8 cellular contexts compared by ENCODE assay signal in the genomic region with DNA sequence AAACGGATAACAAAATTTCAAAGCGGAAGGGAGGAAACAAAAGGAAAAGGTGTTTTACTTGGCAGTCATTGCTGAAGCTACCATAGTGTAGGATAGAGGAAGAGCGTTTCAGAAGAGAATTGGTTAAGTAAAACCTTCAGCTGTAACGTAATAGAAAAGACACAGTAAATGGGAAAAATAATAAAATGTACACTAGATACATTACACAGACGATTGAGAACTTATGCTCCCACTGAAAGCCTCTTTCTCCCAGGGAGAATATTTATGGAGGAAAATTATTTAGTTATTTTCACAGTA.
DNase-seq lines count a peak whose midpoint lies in the region; ATAC-seq and TF ChIP-seq lines count a peak whose summit lies in the region.

No MANE protein-coding gene starts in this region.

- CTCF ChIA-PET in CD4-positive, alpha-beta T cell (lab: Charles Lee): interaction anchor here (1.3 to 2.5 kb wide), 2 partner anchors 194 to 228 kb away, joined by 4 to 9 read pairs; no protein-coding TSS in a partner anchor
- CTCF ChIA-PET in mammary epithelial cell (lab: Charles Lee; ENCODE audit: low non-redundant PET): no interaction called here

- H3K27me3 ChIP-seq in CD4-positive, alpha-beta T cell (ENCODE audit: control insufficient read depth, insufficient read depth, low read length): peaks cover 53% of the 10 kb centered on the region
- H3K27me3 ChIP-seq in MM.1S (replicated peaks; ENCODE audit: insufficient read depth, low read length): peaks cover 32% of the 10 kb centered on the region
- H3K27me3 ChIP-seq in mammary epithelial cell (ENCODE audit: insufficient read depth, low read length): no peaks in the 10 kb centered on the region

- dilution Hi-C loops in mammary epithelial cell (cut with HindIII; ENCODE audit: low sequenced_read_pairs): no loop called here

- no peaks in the 10 kb centered on the region for H4K20me1 ChIP-seq in MM.1S (ENCODE audit: insufficient read depth, low read length)
- no peaks in the 10 kb centered on the region for H4K20me1 ChIP-seq in mammary epithelial cell (ENCODE audit: insufficient read depth, low read length)

- H3K4me1 ChIP-seq in MM.1S (ENCODE audit: low read length): peaks cover 2% of the 10 kb centered on the region; the same call in 1 of the 2 replicates
- H3K4me1 ChIP-seq in mammary epithelial cell (ENCODE audit: insufficient read depth, low read length): peaks cover 22% of the 10 kb centered on the region

- H3K9me2 ChIP-seq in MM.1S (replicated peaks; ENCODE audit: insufficient read depth, low read length): no peaks in the 10 kb centered on the region

- no peaks in the 10 kb centered on the region for H3K9me3 ChIP-seq in CD4-positive, alpha-beta T cell (ENCODE audit: control insufficient read depth, low read length)
- H3K9me3 ChIP-seq in MM.1S (replicated peaks; ENCODE audit: insufficient read depth, low read length): no peaks in the 10 kb centered on the region
- H3K9me3 ChIP-seq in mammary epithelial cell (replicated peaks; ENCODE audit: insufficient read depth, low read length): no peaks in the 10 kb centered on the region

- peaks cover 21% of the 10 kb centered on the region for H3F3A ChIP-seq in MM.1S (ENCODE audit: insufficient read depth, low read length)

- H3K79me2 ChIP-seq in MM.1S (ENCODE audit: low read length): peaks cover 89% of the 10 kb centered on the region
- no peaks in the 10 kb centered on the region for H3K79me2 ChIP-seq in mammary epithelial cell (ENCODE audit: insufficient read depth, low read length)

- H3K4me3 ChIP-seq in MM.1S (ENCODE audit: low read length) (peak overlapping the region; percentile 94), mammary epithelial cell (replicated peaks in 1 of 3; ENCODE audit: insufficient read depth in 1 of 3, low read depth in 2 of 3, low read length in 3 of 3) (peak overlapping the region; percentile 65 to 68 (median 65))

- no peak overlapping the region for H3K27ac ChIP-seq in CD4-positive, alpha-beta T cell (ENCODE audit: low read depth, low read length)
- H3K27ac ChIP-seq in MM.1S (ENCODE audit: low read length) (peak overlapping the region; percentile 88), mammary epithelial cell (ENCODE audit: insufficient read depth, low read depth, low read length) (peak overlapping the region; percentile 85)

- H3K36me3 ChIP-seq in MM.1S (replicated peaks; ENCODE audit: insufficient read depth, low read length) (no peaks in the 10 kb centered on the region), mammary epithelial cell (ENCODE audit: insufficient read depth, low read length) (no peaks in the 10 kb centered on the region)

- POLR2A ChIA-PET in CD4-positive, alpha-beta T cell (lab: Charles Lee): interaction anchor here (0.6 to 5.4 kb wide), 10 partner anchors 12 to 228 kb away, joined by 3 to 66 read pairs (median 8); partner anchors contain the start of gene PRDM1

- no peak for DNase-seq in CD4-positive, alpha-beta T cell
- DNase-seq in MM.1S (no peak), mammary epithelial cell (no peak), neural crest cell (ENCODE audit: low read depth, low spot score) (no peak), AG08395 (ENCODE audit: low spot score) (no peak)

- H3K27me3 Mint-ChIP-seq in CD4-positive, alpha-beta T cell: peaks cover 85% of the 10 kb centered on the region
- peaks cover 91% of the 10 kb centered on the region for H3K27me3 Mint-ChIP-seq in neural crest cell (ENCODE audit: low read depth)

- in situ Hi-C loops in mammary epithelial cell (cut with MboI; ENCODE audit: low sequenced_read_pairs in 2 of 2): no loop called here

- H3K9ac ChIP-seq in MM.1S (ENCODE audit: low read length) (peak overlapping the region; percentile 95), mammary epithelial cell (ENCODE audit: insufficient read depth, low read length) (peak overlapping the region; percentile 85)

- no peak for ATAC-seq in CD4-positive, alpha-beta T cell (ENCODE audit: poor library complexity)
- ATAC-seq in GM21717 (IDR thresholded peaks at IDR 0.05; ENCODE audit: unreplicated experiment): no peak
- no peak for ATAC-seq in HG03521 (IDR thresholded peaks at IDR 0.05; ENCODE audit: unreplicated experiment)
- no peak for ATAC-seq in GM21526 (IDR thresholded peaks at IDR 0.05; ENCODE audit: low FRiP score, unreplicated experiment)

- peaks cover 15% of the 10 kb centered on the region for H3K36me3 Mint-ChIP-seq in CD4-positive, alpha-beta T cell (ENCODE audit: low read depth)
- H3K36me3 Mint-ChIP-seq in neural crest cell (ENCODE audit: low read depth): no peaks in the 10 kb centered on the region

- peak overlapping the region; percentile 92 for H3K4me3 Mint-ChIP-seq in CD4-positive, alpha-beta T cell
- H3K4me3 Mint-ChIP-seq in neural crest cell: peak overlapping the region; percentile 75

- peak overlapping the region; percentile 83 for H3K27ac Mint-ChIP-seq in CD4-positive, alpha-beta T cell
- no peak overlapping the region for H3K27ac Mint-ChIP-seq in neural crest cell (ENCODE audit: unreplicated experiment)

- no TSS peak for BruUV-seq in mammary epithelial cell (replicated peaks; lab: Mats Ljungman, UMichigan)

- peak overlapping the region; percentile 68; the same call in 1 of the 2 replicates for H2AFZ ChIP-seq in MM.1S (ENCODE audit: low read length)
- peak overlapping the region; percentile 93 for H2AFZ ChIP-seq in mammary epithelial cell (ENCODE audit: low read depth, low read length)

- peaks cover 34% of the 10 kb centered on the region for H3K4me1 Mint-ChIP-seq in CD4-positive, alpha-beta T cell (ENCODE audit: low read depth)
- peaks cover 27% of the 10 kb centered on the region for H3K4me1 Mint-ChIP-seq in neural crest cell

- WGBS in mammary epithelial cell (ENCODE audit: low coverage, missing lambda C conversion rate): 18% methylated on average over 5 of the region's 5 CpGs

- peak overlapping the region; percentile 91 for H3K4me2 ChIP-seq in MM.1S (ENCODE audit: low read depth, low read length)
- H3K4me2 ChIP-seq in mammary epithelial cell (ENCODE audit: insufficient read depth, low read depth, low read length): peak overlapping the region; percentile 92

- TF ChIP-seq CTCF in CD4-positive, alpha-beta T cell (IDR thresholded peaks at IDR 0.05): no peak
- TF ChIP-seq CTCF in MM.1S (IDR thresholded peaks at IDR 0.05; ENCODE audit: low read length) (no peak), mammary epithelial cell (conservative IDR thresholded peaks at IDR 0.05 in 1 of 2, IDR thresholded peaks at IDR 0.05 in 1 of 2; ENCODE audit: extremely low read depth in 1 of 2, insufficient read depth in 1 of 2, low read depth in 1 of 2, low read length in 2 of 2) (no peak), neural crest cell (conservative IDR thresholded peaks at IDR 0.05) (no peak)

- H3K9me3 Mint-ChIP-seq in CD4-positive, alpha-beta T cell: no peaks in the 10 kb centered on the region
- H3K9me3 Mint-ChIP-seq in neural crest cell: no peaks in the 10 kb centered on the region

- intact Hi-C loops in CD4-positive, alpha-beta T cell (cut with DNase I, micrococcal nuclease): loop anchor here (2.0 to 10.0 kb wide), 4 partner anchors 19 to 539 kb away; partner anchors contain the start of gene ATG5 (in 1 of the 2)
- intact Hi-C loops in mammary epithelial cell (cut with micrococcal nuclease): loop anchor here (10.0 kb wide), 1 partner anchor 511 kb away; no protein-coding TSS in a partner anchor
